ENCODE assay signal across 13 cellular contexts in the genomic region with DNA sequence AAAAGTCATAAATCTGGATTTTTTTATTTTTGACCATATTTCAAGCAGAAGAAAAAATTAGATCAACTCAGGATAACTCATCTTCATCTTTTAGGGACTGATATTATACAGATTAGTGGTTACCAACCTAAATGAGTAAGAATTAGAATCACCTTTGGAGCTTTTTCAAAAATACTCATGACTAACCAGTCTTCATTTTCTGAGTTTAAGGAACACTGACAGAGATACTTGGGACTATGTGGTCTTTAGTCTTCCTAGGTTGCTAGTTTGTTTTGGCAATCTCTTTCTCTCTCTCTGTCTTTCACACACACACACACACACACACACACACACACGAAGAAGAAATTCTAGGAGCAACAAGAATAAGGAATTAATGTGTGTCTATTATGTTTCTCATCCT. TPM values are rescaled to one million over a fixed set of nuclear protein-coding genes. Genes with fewer than 3 reads are reported as not detected.
A peak's percentile ranks its signal among the peaks of the same experiment; 100 is the strongest.
DNase-seq lines count a peak whose midpoint lies in the region; ATAC-seq and TF ChIP-seq lines count a peak whose summit lies in the region.
"Had no signal": no experiment of that assay in that cellular context is flagged by ENCODE, and none has a peak within 500 bp of the region (broad histone marks: within the 10 kb centered on the region; RNA-seq: fewer than 3 reads in every experiment).

No MANE protein-coding gene starts in this region.

- H3K18ac ChIP-seq in mesenchymal stem cell (ENCODE audit: low read depth in 1 of 2, low read length in 2 of 2) = no peak overlapping the region

- no peak for TF ChIP-seq CTCF in heart right ventricle (IDR thresholded peaks at IDR 0.05)
- TF ChIP-seq CTCF in cardiac fibroblast (IDR thresholded peaks at IDR 0.05; ENCODE audit: low read depth, low read length) = no peak

- ATAC-seq in heart right ventricle = no peak
- ATAC-seq in Right ventricle myocardium superior (ENCODE audit: poor library complexity) = no peak
- no peak for ATAC-seq in HG03097 (IDR thresholded peaks at IDR 0.05; ENCODE audit: low FRiP score, unreplicated experiment)
- no peak for ATAC-seq in HG02870 (IDR thresholded peaks at IDR 0.05; ENCODE audit: unreplicated experiment)
- ATAC-seq: gastrocnemius medialis had no signal

- no peak overlapping the region for H2BK5ac ChIP-seq in mesenchymal stem cell (ENCODE audit: low read depth, low read length, poor library complexity, severe bottlenecking)

- H3K4me2 ChIP-seq in mesenchymal stem cell (ENCODE audit: low read length, poor library complexity, severe bottlenecking) = no peak overlapping the region

- WGBS in heart right ventricle, 2 donors = 25 to 32% methylated on average over 1 of the region's 1 CpG
- WGBS in mesenchymal stem cell = no CpG with 5 or more reads among the region's 1 CpG
- 23% methylated on average over 1 of the region's 1 CpG for WGBS in urinary bladder

- H3K9me3 ChIP-seq in heart right ventricle (no peaks in the 10 kb centered on the region), mesenchymal stem cell (ENCODE audit: control insufficient read depth, low read length) (no peaks in the 10 kb centered on the region)
- H3K9me3 ChIP-seq: gastrocnemius medialis, mucosa of descending colon had no signal

- H3K4me3 ChIP-seq in heart right ventricle (no peak overlapping the region), cardiac fibroblast (replicated peaks in 1 of 2; ENCODE audit: low read depth in 2 of 2, low read length in 2 of 2) (no peak overlapping the region), mesenchymal stem cell (ENCODE audit: insufficient read depth in 1 of 2, low read depth in 1 of 2, low read length in 2 of 2) (peak overlapping the region in 1 of 2 experiments; percentile 55), urinary bladder (ENCODE audit: low read depth, low read length) (no peak overlapping the region)
- H3K4me3 ChIP-seq: gastrocnemius medialis, mucosa of descending colon had no signal

- no peak overlapping the region for H4K8ac ChIP-seq in mesenchymal stem cell (ENCODE audit: low read length)

- H3K4ac ChIP-seq in mesenchymal stem cell (ENCODE audit: low read depth in 1 of 2, low read length in 2 of 2) = no peak overlapping the region

- H4K91ac ChIP-seq in mesenchymal stem cell (ENCODE audit: low read length) = no peak overlapping the region

- intact Hi-C loops in heart right ventricle (cut with DNase I) (loop anchor here in 3 of 10 donors (5.0 kb wide), 2 partner anchors 37 to 47 kb away; no protein-coding TSS in a partner anchor), Right ventricle myocardium superior (cut with DNase I) (no loop called here)

- no peak overlapping the region for H3K14ac ChIP-seq in mesenchymal stem cell (ENCODE audit: low read length in 2 of 2)

- no peak overlapping the region for H2AK5ac ChIP-seq in mesenchymal stem cell (ENCODE audit: low read length, severe bottlenecking)

- no peak overlapping the region for H2BK12ac ChIP-seq in mesenchymal stem cell (ENCODE audit: low read length in 2 of 2)

- H3K79me1 ChIP-seq in mesenchymal stem cell (replicated peaks; ENCODE audit: low read length, poor library complexity, severe bottlenecking) = peaks cover 10% of the 10 kb centered on the region

- no peak overlapping the region for H2BK120ac ChIP-seq in mesenchymal stem cell (ENCODE audit: low read depth, low read length)

- H2BK15ac ChIP-seq in mesenchymal stem cell (ENCODE audit: low read depth, poor library complexity, severe bottlenecking) = no peak overlapping the region

- H2AFZ ChIP-seq in mesenchymal stem cell (ENCODE audit: low read depth, low read length) = no peak overlapping the region

- peak overlapping the region in 9 of 10 donors; percentile 5 to 72 (median 56) for H3K27ac ChIP-seq in heart right ventricle
- no peak overlapping the region for H3K27ac ChIP-seq in mesenchymal stem cell (ENCODE audit: low read length, poor library complexity, severe bottlenecking)
- H3K27ac ChIP-seq in urinary bladder (ENCODE audit: low read depth) = peak overlapping the region; percentile 38

- peak overlapping the region; percentile 87 for H3K9ac ChIP-seq in mesenchymal stem cell (ENCODE audit: low read length)

- H3K36me3 ChIP-seq in heart right ventricle = peaks cover 0 to 21% (median 2%) of the 10 kb centered on the region in 9 donors
- peaks cover 7 to 8% of the 10 kb centered on the region in 2 experiments for H3K36me3 ChIP-seq in mesenchymal stem cell (ENCODE audit: control insufficient read depth in 1 of 2, insufficient read depth in 2 of 2, low read depth in 1 of 2, low read length in 2 of 2)
- H3K36me3 ChIP-seq in urinary bladder (ENCODE audit: insufficient read depth) = no peaks in the 10 kb centered on the region
- H3K36me3 ChIP-seq: gastrocnemius medialis had no signal

- DNase-seq in heart right ventricle = no peak
- no peak for DNase-seq in Right ventricle myocardium superior
- peak; percentile 70 to 73 for DNase-seq in cardiac fibroblast (ENCODE audit: low read depth in 2 of 2)
- peak; percentile 43 for DNase-seq in mesenchymal stem cell
- DNase-seq in NCI-H1417 treated with DMSO at 0.1 percent for 48 hours (lab: John Stamatoyannopoulos, UW) = no peak
- DNase-seq: activated CD8-positive, alpha-beta memory T cell treated with anti-CD3 and anti-CD28 coated beads for 24 hours; aorta; gastrocnemius medialis; mucosa of descending colon; stimulated activated CD4-positive, alpha-beta T cell treated with anti-CD3 and anti-CD28 coated beads, Interleukin-4, amount 100 ng/mL, for 1 hour had no signal

- H3K4me1 ChIP-seq in heart right ventricle (peaks cover 0 to 75% (median 42%) of the 10 kb centered on the region in 9 donors), mesenchymal stem cell (ENCODE audit: control insufficient read depth, insufficient read depth, low read depth, low read length) (peaks cover 3% of the 10 kb centered on the region), urinary bladder (ENCODE audit: insufficient read depth) (no peaks in the 10 kb centered on the region)

- H3K23ac ChIP-seq in mesenchymal stem cell (ENCODE audit: low read length in 2 of 2) = no peak overlapping the region

- H3K27me3 ChIP-seq in heart right ventricle (no peaks in the 10 kb centered on the region), mesenchymal stem cell (ENCODE audit: control insufficient read depth in 1 of 2, insufficient read depth in 1 of 2, low read length in 2 of 2) (no peaks in the 10 kb centered on the region)
- H3K27me3 ChIP-seq: gastrocnemius medialis had no signal

RNA-seq across cellular contexts. Expression of a gene that starts 50.1 kb away (rescaled TPM):
- total RNA-seq in heart right ventricle (10 to 100 TPM; 15.2 to 28.7 (median 18.2) TPM), Right ventricle myocardium superior (17.6 TPM), urinary bladder (53.8 TPM)
- polyA plus RNA-seq in heart right ventricle (10 to 100 TPM in 1 of 2 donors, 1 to 10 TPM in 1; 5.4 to 21.6 TPM), urinary bladder (11.6 TPM)
- 23.3 TPM for polyA plus RNA-seq in mesenchymal stem cell (2013, experiment 1 of 2)
- polyA plus RNA-seq in mesenchymal stem cell (2013, experiment 2 of 2) = 24.1 TPM

Comparison
In these comparisons a context has a peak if more than half of its experiments do, and no peak if none do; other contexts are left out.
1. DNase-seq: peak in cardiac fibroblast (2 of 2) and mesenchymal stem cell (single experiment); none in heart right ventricle (0 of 2), Right ventricle myocardium superior (single experiment) and NCI-H1417 treated with DMSO at 0.1 percent for 48 hours (single experiment).